In the genomic region with DNA sequence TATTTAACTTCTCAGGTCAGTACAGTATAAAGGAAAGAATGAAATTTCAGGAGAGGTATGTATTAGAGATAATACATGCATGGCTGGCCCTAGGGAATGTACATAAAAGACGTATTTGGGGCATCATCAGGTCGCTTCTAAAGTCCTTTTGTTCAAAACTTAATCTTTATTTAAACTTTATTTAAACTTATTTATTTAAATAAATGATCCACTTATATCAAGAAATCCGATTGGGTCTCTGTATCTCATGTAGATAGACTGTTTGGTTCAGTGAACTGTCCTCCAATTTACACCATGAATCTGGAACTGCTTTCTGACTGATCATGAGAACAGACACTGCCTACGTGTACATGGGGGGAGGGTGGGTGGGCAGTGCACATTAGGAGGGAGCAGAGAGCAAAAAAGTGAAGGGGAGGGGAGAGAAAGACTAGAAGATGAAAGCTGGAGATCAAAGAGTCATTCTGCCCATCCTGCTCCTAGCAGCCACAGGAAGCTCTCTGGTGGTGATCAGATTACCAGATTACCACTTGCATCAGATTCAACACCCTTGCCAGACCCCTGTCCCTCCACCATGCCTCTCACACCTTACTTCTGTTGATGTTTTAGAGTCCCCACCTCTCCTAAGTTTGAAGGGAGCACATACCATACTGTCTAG, we compare ENCODE assay signal across 11 cellular contexts.
A peak's percentile ranks its signal among the peaks of the same experiment; 100 is the strongest.
DNase-seq lines count a peak whose midpoint lies in the region; ATAC-seq lines count a peak whose summit lies in the region.
"Had no signal": no experiment of that assay in that cellular context is flagged by ENCODE, and none has a peak within 500 bp of the region (broad histone marks: within the 10 kb centered on the region; RNA-seq: fewer than 3 reads in every experiment).

No MANE protein-coding gene starts in this region.

- H3K27ac Mint-ChIP-seq in activated naive CD8-positive, alpha-beta T cell treated with anti-CD3 and anti-CD28 coated beads, Interleukin-2, amount 50 U/mL, for 24 hours, result peak overlapping the region; percentile 79

- no peaks in the 10 kb centered on the region for H3K9me3 Mint-ChIP-seq in activated naive CD8-positive, alpha-beta T cell treated with anti-CD3 and anti-CD28 coated beads, Interleukin-2, amount 50 U/mL, for 24 hours

- no peaks in the 10 kb centered on the region for H3K27me3 Mint-ChIP-seq in activated naive CD8-positive, alpha-beta T cell treated with anti-CD3 and anti-CD28 coated beads, Interleukin-2, amount 50 U/mL, for 24 hours

- no peak for DNase-seq in activated CD4-positive, CD25-positive, alpha-beta regulatory T cell treated with anti-CD3 and anti-CD28 coated beads, Interleukin-2, amount 50 U/mL, for 72 hours
- peak; percentile 21 for DNase-seq in T follicular helper cell (ENCODE audit: low read depth)
- peak; percentile 34 for DNase-seq in activated naive CD8-positive, alpha-beta T cell treated with anti-CD3 and anti-CD28 coated beads, Interleukin-2, amount 50 U/mL, for 24 hours
- DNase-seq in stimulated activated CD4-positive, alpha-beta T cell treated with anti-CD3 and anti-CD28 coated beads, Interleukin-2, amount 100 ng/mL, for 4 hours (ENCODE audit: low read depth), result peak; percentile 19
- no peak for DNase-seq in C1 segment of cervical spinal cord (lab: John Stamatoyannopoulos, UW)
- no peak for DNase-seq in DMS114 treated with DMSO at 0.1 percent for 48 hours (lab: John Stamatoyannopoulos, UW; ENCODE audit: unreplicated experiment)
- DNase-seq: activated CD4-positive, CD25-positive, alpha-beta regulatory T cell; left ventricle myocardium superior; NCI-H1436 treated with DMSO at 0.1 percent for 48 hours had no signal

- peaks cover 75% of the 10 kb centered on the region for H3K4me1 Mint-ChIP-seq in activated naive CD8-positive, alpha-beta T cell treated with anti-CD3 and anti-CD28 coated beads, Interleukin-2, amount 50 U/mL, for 24 hours

- no peak overlapping the region for H3K4me3 Mint-ChIP-seq in activated naive CD8-positive, alpha-beta T cell treated with anti-CD3 and anti-CD28 coated beads, Interleukin-2, amount 50 U/mL, for 24 hours

- peaks cover 2% of the 10 kb centered on the region for H3K36me3 Mint-ChIP-seq in activated naive CD8-positive, alpha-beta T cell treated with anti-CD3 and anti-CD28 coated beads, Interleukin-2, amount 50 U/mL, for 24 hours (ENCODE audit: low read depth)

- ATAC-seq in activated CD4-positive, CD25-positive, alpha-beta regulatory T cell treated with anti-CD3 and anti-CD28 coated beads, Interleukin-2, amount 50 U/mL, for 24 hours, result peak; percentile 11
- peak; percentile 42 for ATAC-seq in activated naive CD8-positive, alpha-beta T cell treated with anti-CD3 and anti-CD28 coated beads, Interleukin-2, amount 50 U/mL, for 24 hours
- ATAC-seq in HG02642 (IDR thresholded peaks at IDR 0.05; ENCODE audit: poor library complexity, unreplicated experiment), result no peak
- ATAC-seq: left ventricle myocardium superior had no signal

Comparison
In these comparisons a context has a peak if more than half of its experiments do, and no peak if none do; other contexts are left out.
1. DNase-seq: peak in T follicular helper cell (single experiment), activated naive CD8-positive, alpha-beta T cell treated with anti-CD3 and anti-CD28 coated beads, Interleukin-2, amount 50 U/mL, for 24 hours (single experiment) and stimulated activated CD4-positive, alpha-beta T cell treated with anti-CD3 and anti-CD28 coated beads, Interleukin-2, amount 100 ng/mL, for 4 hours (single experiment); none in activated CD4-positive, CD25-positive, alpha-beta regulatory T cell treated with anti-CD3 and anti-CD28 coated beads, Interleukin-2, amount 50 U/mL, for 72 hours (single experiment), C1 segment of cervical spinal cord (0 of 14) and DMS114 treated with DMSO at 0.1 percent for 48 hours (single experiment).